ENCODE assay signal across 1 cellular context in the genomic region with DNA sequence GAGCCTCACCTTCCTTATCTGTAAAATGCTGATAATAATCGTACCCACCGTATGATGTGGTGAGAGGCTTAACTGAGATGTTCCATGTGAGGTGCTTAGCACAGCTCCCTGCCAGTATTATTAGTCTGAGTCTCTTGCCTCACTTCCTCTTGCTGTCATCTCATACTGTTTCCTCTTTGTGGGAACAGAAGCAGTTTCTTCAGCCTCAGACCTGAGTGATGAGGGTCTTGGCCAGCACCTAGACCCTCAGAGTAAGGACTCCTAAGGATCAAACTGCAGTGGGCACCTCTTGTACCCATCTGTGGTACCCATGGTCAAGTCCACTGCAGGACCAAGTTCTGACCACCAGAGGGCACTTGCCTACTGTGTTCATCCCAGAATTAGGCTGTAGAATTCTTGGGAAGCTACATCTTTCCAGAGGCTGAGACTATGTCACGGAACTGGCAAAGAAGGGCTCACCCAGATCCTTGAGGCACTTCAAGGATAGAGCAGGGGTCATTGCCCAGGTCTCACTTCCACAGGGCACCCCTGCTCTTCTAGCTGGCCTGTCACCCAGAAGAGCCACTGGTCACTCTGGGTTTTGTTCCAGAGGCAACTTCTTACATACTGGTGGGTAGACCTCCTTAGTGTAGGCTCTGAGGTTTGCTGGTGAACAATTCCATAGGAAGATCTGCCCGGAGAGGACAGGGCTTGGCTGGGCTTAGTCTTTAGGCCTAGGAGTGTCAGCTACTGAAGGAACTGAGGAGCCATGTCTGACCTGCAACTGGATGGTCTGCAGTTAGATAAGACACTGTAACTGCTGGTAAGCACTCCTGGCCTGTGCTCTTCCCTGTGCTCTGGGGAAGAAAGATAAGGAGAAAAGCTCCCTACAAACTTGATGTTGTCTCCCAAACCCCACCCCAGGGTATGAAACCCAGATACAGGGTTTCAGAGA.
A peak's percentile ranks its signal among the peaks of the same experiment; 100 is the strongest.
TF ChIP-seq lines count a peak whose summit lies in the region.

No MANE protein-coding gene starts in this region.

TF ChIP-seq in HepG2, 621 proteins besides CTCF, POLR2A, EP300 and RAD21 (continued from another document and continues in another):
- TF ChIP-seq, protein P1, sequence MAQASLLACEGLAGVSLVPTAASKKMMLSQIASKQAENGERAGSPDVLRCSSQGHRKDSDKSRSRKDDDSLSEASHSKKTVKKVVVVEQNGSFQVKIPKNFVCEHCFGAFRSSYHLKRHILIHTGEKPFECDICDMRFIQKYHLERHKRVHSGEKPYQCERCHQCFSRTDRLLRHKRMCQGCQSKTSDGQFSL (CRISPR knock-in tag; IDR thresholded peaks at IDR 0.05) = no peak
- no peak for TF ChIP-seq TRIM24 (CRISPR knock-in tag; IDR thresholded peaks at IDR 0.05)
- no peak for TF ChIP-seq CAMTA2 (CRISPR knock-in tag; IDR thresholded peaks at IDR 0.05; ENCODE audit: borderline replicate concordance)
- TF ChIP-seq, protein P2, sequence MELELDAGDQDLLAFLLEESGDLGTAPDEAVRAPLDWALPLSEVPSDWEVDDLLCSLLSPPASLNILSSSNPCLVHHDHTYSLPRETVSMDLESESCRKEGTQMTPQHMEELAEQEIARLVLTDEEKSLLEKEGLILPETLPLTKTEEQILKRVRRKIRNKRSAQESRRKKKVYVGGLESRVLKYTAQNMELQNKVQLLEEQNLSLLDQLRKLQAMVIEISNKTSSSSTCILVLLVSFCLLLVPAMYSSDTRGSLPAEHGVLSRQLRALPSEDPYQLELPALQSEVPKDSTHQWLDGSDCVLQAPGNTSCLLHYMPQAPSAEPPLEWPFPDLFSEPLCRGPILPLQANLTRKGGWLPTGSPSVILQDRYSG (CRISPR knock-in tag; IDR thresholded peaks at IDR 0.05) = no peak
- TF ChIP-seq, protein P3, sequence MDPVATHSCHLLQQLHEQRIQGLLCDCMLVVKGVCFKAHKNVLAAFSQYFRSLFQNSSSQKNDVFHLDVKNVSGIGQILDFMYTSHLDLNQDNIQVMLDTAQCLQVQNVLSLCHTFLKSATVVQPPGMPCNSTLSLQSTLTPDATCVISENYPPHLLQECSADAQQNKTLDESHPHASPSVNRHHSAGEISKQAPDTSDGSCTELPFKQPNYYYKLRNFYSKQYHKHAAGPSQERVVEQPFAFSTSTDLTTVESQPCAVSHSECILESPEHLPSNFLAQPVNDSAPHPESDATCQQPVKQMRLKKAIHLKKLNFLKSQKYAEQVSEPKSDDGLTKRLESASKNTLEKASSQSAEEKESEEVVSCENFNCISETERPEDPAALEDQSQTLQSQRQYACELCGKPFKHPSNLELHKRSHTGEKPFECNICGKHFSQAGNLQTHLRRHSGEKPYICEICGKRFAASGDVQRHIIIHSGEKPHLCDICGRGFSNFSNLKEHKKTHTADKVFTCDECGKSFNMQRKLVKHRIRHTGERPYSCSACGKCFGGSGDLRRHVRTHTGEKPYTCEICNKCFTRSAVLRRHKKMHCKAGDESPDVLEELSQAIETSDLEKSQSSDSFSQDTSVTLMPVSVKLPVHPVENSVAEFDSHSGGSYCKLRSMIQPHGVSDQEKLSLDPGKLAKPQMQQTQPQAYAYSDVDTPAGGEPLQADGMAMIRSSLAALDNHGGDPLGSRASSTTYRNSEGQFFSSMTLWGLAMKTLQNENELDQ (CRISPR knock-in tag; IDR thresholded peaks at IDR 0.05; ENCODE audit: borderline replicate concordance) = no peak
- no peak for TF ChIP-seq ZFYVE20 (CRISPR knock-in tag; IDR thresholded peaks at IDR 0.05; ENCODE audit: borderline replicate concordance, low read depth)
- 0 out of 2 replicates have a peak, but pooled peaks have one; percentile 53 for TF ChIP-seq ZNF354B (CRISPR knock-in tag; IDR thresholded peaks at IDR 0.05)
- TF ChIP-seq FOXA1 (IDR thresholded peaks at IDR 0.05) = no peak
- no peak; the same call in 1 of the 2 replicates for TF ChIP-seq FOXA1 (CRISPR knock-in tag; IDR thresholded peaks at IDR 0.05)
- 0 out of 2 replicates have a peak, but pooled peaks have one; percentile 48 for TF ChIP-seq RELA (CRISPR knock-in tag; IDR thresholded peaks at IDR 0.05)
- TF ChIP-seq ATM (IDR thresholded peaks at IDR 0.05; ENCODE audit: borderline replicate concordance) = no peak
- TF ChIP-seq MED13 (CRISPR knock-in tag; IDR thresholded peaks at IDR 0.05) = no peak
- no peak for TF ChIP-seq MAFG (CRISPR knock-in tag; IDR thresholded peaks at IDR 0.05)
- TF ChIP-seq U2AF2 (IDR thresholded peaks at IDR 0.05; ENCODE audit: low read depth, low read length) = no peak
- TF ChIP-seq, protein P4, sequence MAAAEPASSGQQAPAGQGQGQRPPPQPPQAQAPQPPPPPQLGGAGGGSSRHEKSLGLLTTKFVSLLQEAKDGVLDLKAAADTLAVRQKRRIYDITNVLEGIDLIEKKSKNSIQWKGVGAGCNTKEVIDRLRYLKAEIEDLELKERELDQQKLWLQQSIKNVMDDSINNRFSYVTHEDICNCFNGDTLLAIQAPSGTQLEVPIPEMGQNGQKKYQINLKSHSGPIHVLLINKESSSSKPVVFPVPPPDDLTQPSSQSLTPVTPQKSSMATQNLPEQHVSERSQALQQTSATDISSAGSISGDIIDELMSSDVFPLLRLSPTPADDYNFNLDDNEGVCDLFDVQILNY (CRISPR knock-in tag; conservative IDR thresholded peaks at IDR 0.05) = no peak
- no peak for TF ChIP-seq ATRX (CRISPR knock-in tag; IDR thresholded peaks at IDR 0.05; ENCODE audit: borderline replicate concordance)
- TF ChIP-seq ZSCAN31 (CRISPR knock-in tag; IDR thresholded peaks at IDR 0.05; ENCODE audit: low read depth) = no peak
- no peak for TF ChIP-seq ZNF672 (CRISPR knock-in tag; IDR thresholded peaks at IDR 0.05)
- TF ChIP-seq PHB2 (IDR thresholded peaks at IDR 0.05; ENCODE audit: partially characterized antibody) = no peak
- no peak for TF ChIP-seq MBNL3 (CRISPR knock-in tag; conservative IDR thresholded peaks at IDR 0.05)
- peak; percentile 100 for TF ChIP-seq STAG1 (CRISPR knock-in tag; IDR thresholded peaks at IDR 0.05)
- TF ChIP-seq MAZ (IDR thresholded peaks at IDR 0.05; ENCODE audit: borderline replicate concordance, low read depth, low read length) = no peak
- no peak for TF ChIP-seq MAZ (CRISPR knock-in tag; IDR thresholded peaks at IDR 0.05; ENCODE audit: low read depth)
- no peak for TF ChIP-seq NFIB (CRISPR knock-in tag; IDR thresholded peaks at IDR 0.05; ENCODE audit: borderline replicate concordance)
- TF ChIP-seq TCF12 (IDR thresholded peaks at IDR 0.05) = no peak
- no peak for TF ChIP-seq TCF12 (CRISPR knock-in tag; IDR thresholded peaks at IDR 0.05)
- TF ChIP-seq ZNF564 (CRISPR knock-in tag; IDR thresholded peaks at IDR 0.05) = no peak
- TF ChIP-seq ZBTB8A (CRISPR knock-in tag; IDR thresholded peaks at IDR 0.05; ENCODE audit: borderline replicate concordance, low read depth) = no peak
- TF ChIP-seq HNRNPLL (IDR thresholded peaks at IDR 0.05; ENCODE audit: low read depth, low read length, poor library complexity, severe bottlenecking) = no peak
- TF ChIP-seq SP4 (CRISPR knock-in tag; IDR thresholded peaks at IDR 0.05) = no peak
- TF ChIP-seq LRRFIP1 (CRISPR knock-in tag; conservative IDR thresholded peaks at IDR 0.05) = no peak
- peak; percentile 67 for TF ChIP-seq TEAD3 (CRISPR knock-in tag; optimal IDR thresholded peaks at IDR 0.05; ENCODE audit: borderline replicate concordance)
- TF ChIP-seq ZNF496 (CRISPR knock-in tag; IDR thresholded peaks at IDR 0.05; ENCODE audit: insufficient replicate concordance) = no peak
- TF ChIP-seq ZFP82 (CRISPR knock-in tag; IDR thresholded peaks at IDR 0.05; ENCODE audit: borderline replicate concordance) = no peak
- TF ChIP-seq SAP130 (CRISPR knock-in tag; IDR thresholded peaks at IDR 0.05; ENCODE audit: low read depth) = peak; percentile 43; the same call in 1 of the 2 replicates
- TF ChIP-seq ZBED4 (CRISPR knock-in tag; IDR thresholded peaks at IDR 0.05; ENCODE audit: borderline replicate concordance) = no peak
- TF ChIP-seq MED1 (CRISPR knock-in tag; IDR thresholded peaks at IDR 0.05) = no peak
- no peak for TF ChIP-seq ZNF737 (CRISPR knock-in tag; IDR thresholded peaks at IDR 0.05; ENCODE audit: borderline replicate concordance)
- TF ChIP-seq RCOR2 (CRISPR knock-in tag; IDR thresholded peaks at IDR 0.05) = no peak
- no peak for TF ChIP-seq SMYD3 (CRISPR knock-in tag; IDR thresholded peaks at IDR 0.05)
- peak; percentile 33; the same call in 1 of the 2 replicates for TF ChIP-seq TBX2 (CRISPR knock-in tag; IDR thresholded peaks at IDR 0.05; ENCODE audit: borderline replicate concordance)
- 0 out of 2 replicates have a peak, but pooled peaks have one; percentile 38 for TF ChIP-seq ZKSCAN1 (IDR thresholded peaks at IDR 0.05; ENCODE audit: low read length)
- no peak for TF ChIP-seq KDM5A (IDR thresholded peaks at IDR 0.05; ENCODE audit: borderline replicate concordance, low read length)
- TF ChIP-seq, protein P5, sequence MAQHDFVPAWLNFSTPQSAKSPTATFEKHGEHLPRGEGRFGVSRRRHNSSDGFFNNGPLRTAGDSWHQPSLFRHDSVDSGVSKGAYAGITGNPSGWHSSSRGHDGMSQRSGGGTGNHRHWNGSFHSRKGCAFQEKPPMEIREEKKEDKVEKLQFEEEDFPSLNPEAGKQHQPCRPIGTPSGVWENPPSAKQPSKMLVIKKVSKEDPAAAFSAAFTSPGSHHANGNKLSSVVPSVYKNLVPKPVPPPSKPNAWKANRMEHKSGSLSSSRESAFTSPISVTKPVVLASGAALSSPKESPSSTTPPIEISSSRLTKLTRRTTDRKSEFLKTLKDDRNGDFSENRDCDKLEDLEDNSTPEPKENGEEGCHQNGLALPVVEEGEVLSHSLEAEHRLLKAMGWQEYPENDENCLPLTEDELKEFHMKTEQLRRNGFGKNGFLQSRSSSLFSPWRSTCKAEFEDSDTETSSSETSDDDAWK (CRISPR knock-in tag; IDR thresholded peaks at IDR 0.05) = no peak
- TF ChIP-seq CEBPG (CRISPR knock-in tag; IDR thresholded peaks at IDR 0.05) = 0 out of 2 replicates have a peak, but pooled peaks have one; percentile 35
